Comparison of ENCODE assay signal across 8 cellular contexts in genomic region chrX:56813318-56813837, GRCh38.
A peak's percentile ranks its signal among the peaks of the same experiment; 100 is the strongest.
DNase-seq lines count a peak whose midpoint lies in the region; ATAC-seq and FAIRE-seq lines count a peak whose summit lies in the region.

No MANE protein-coding gene starts in this region.

- H3K4me3 Mint-ChIP-seq in activated CD4-positive, alpha-beta memory T cell treated with anti-CD3 and anti-CD28 coated beads, Interleukin-2, amount 10 ng/mL, durations not matched to agents 7 days and 5 days, result peak overlapping the region; percentile 70

- POLR2A ChIA-PET in activated CD4-positive, alpha-beta memory T cell treated with anti-CD3 and anti-CD28 coated beads, Interleukin-2, amount 10 ng/mL, durations not matched to agents 7 days and 5 days (lab: Charles Lee), result no interaction called here

- DNase-seq in activated CD4-positive, CD25-positive, alpha-beta regulatory T cell treated with anti-CD3 and anti-CD28 coated beads, Interleukin-2, amount 50 U/mL, for 72 hours, result no peak
- DNase-seq in HUDEP-2 (lab: John Stamatoyannopoulos, UW; ENCODE audit: unreplicated experiment in 76 of 76) (peak in 71 of 76 experiments; percentile 7 to 82 (median 50)), fibroblast of gingiva (ENCODE audit: low read depth) (peak; percentile 86), frontal cortex (ENCODE audit: low spot score in 2 of 2) (no peak), SHP77 (lab: John Stamatoyannopoulos, UW) (no peak)
- DNase-seq in activated CD4-positive, alpha-beta memory T cell treated with anti-CD3 and anti-CD28 coated beads, Interleukin-2, amount 10 ng/mL, durations not matched to agents 7 days and 5 days, result peak; percentile 63
- DNase-seq in stimulated activated CD8-positive, alpha-beta memory T cell treated with anti-CD3 and anti-CD28 coated beads, Interleukin-12 subunit alpha, Interleukin-12 subunit beta, amount 100 ng/mL, for 1 hour (ENCODE audit: low read depth), result peak; percentile 23

- H3K27me3 Mint-ChIP-seq in activated CD4-positive, alpha-beta memory T cell treated with anti-CD3 and anti-CD28 coated beads, Interleukin-2, amount 10 ng/mL, durations not matched to agents 7 days and 5 days, result no peaks in the 10 kb centered on the region

- peak overlapping the region; percentile 95 for H3K27ac Mint-ChIP-seq in activated CD4-positive, alpha-beta memory T cell treated with anti-CD3 and anti-CD28 coated beads, Interleukin-2, amount 10 ng/mL, durations not matched to agents 7 days and 5 days

- peaks cover 30% of the 10 kb centered on the region for H3K4me1 Mint-ChIP-seq in activated CD4-positive, alpha-beta memory T cell treated with anti-CD3 and anti-CD28 coated beads, Interleukin-2, amount 10 ng/mL, durations not matched to agents 7 days and 5 days

- CTCF ChIA-PET in activated CD4-positive, alpha-beta memory T cell treated with anti-CD3 and anti-CD28 coated beads, Interleukin-2, amount 10 ng/mL, durations not matched to agents 7 days and 5 days (lab: Charles Lee), result no interaction called here

- peak; percentile 48 to 60 for ATAC-seq in activated CD4-positive, CD25-positive, alpha-beta regulatory T cell treated with anti-CD3 and anti-CD28 coated beads, Interleukin-2, amount 50 U/mL, for 24 hours

- peaks cover 14% of the 10 kb centered on the region for H3K36me3 Mint-ChIP-seq in activated CD4-positive, alpha-beta memory T cell treated with anti-CD3 and anti-CD28 coated beads, Interleukin-2, amount 10 ng/mL, durations not matched to agents 7 days and 5 days (ENCODE audit: low read depth)

- FAIRE-seq in frontal cortex (lab: Jason Lieb, UNC), result no peak

- H3K9me3 Mint-ChIP-seq in activated CD4-positive, alpha-beta memory T cell treated with anti-CD3 and anti-CD28 coated beads, Interleukin-2, amount 10 ng/mL, durations not matched to agents 7 days and 5 days, result no peaks in the 10 kb centered on the region

Comparison
In these comparisons a context has a peak if more than half of its experiments do, and no peak if none do; other contexts are left out.
1. DNase-seq: peak in HUDEP-2 (71 of 76), activated CD4-positive, alpha-beta memory T cell treated with anti-CD3 and anti-CD28 coated beads, Interleukin-2, amount 10 ng/mL, durations not matched to agents 7 days and 5 days (single experiment), fibroblast of gingiva (single experiment) and stimulated activated CD8-positive, alpha-beta memory T cell treated with anti-CD3 and anti-CD28 coated beads, Interleukin-12 subunit alpha, Interleukin-12 subunit beta, amount 100 ng/mL, for 1 hour (single experiment); none in activated CD4-positive, CD25-positive, alpha-beta regulatory T cell treated with anti-CD3 and anti-CD28 coated beads, Interleukin-2, amount 50 U/mL, for 72 hours (single experiment), frontal cortex (0 of 2) and SHP77 (0 of 2).